2 cellular contexts compared by ENCODE assay signal in the genomic region with DNA sequence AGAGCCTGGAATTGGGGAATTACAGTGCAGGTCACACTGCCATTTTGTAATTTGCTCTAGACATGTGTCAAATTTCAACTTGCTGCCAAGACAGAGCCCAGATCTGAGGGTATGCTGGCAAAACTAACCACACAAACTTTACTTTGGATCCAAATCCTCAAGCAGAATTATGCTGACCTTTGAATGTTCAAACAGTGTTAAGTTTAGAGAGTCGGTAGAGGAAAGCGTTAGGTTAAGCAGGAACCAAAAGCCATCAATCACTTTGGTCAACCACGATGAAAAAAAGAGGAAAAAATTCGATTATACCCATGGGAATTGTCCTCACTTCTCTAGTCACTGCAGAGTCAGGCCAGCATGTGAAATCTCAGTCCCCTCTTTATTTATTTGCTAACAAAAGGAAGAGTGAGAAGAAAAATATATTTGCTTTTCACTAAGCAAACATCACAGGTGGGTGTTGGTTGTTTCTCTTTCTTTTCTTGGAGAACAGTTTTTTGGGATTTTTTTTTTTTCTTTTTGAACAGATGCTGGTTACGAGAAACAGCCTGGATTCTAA.
TF ChIP-seq lines count a peak whose summit lies in the region.

No MANE protein-coding gene starts in this region.

TF ChIP-seq in WTC11, 78 proteins besides CTCF, POLR2A, EP300 and RAD21 (continued from another document):
- TF ChIP-seq, protein P1, sequence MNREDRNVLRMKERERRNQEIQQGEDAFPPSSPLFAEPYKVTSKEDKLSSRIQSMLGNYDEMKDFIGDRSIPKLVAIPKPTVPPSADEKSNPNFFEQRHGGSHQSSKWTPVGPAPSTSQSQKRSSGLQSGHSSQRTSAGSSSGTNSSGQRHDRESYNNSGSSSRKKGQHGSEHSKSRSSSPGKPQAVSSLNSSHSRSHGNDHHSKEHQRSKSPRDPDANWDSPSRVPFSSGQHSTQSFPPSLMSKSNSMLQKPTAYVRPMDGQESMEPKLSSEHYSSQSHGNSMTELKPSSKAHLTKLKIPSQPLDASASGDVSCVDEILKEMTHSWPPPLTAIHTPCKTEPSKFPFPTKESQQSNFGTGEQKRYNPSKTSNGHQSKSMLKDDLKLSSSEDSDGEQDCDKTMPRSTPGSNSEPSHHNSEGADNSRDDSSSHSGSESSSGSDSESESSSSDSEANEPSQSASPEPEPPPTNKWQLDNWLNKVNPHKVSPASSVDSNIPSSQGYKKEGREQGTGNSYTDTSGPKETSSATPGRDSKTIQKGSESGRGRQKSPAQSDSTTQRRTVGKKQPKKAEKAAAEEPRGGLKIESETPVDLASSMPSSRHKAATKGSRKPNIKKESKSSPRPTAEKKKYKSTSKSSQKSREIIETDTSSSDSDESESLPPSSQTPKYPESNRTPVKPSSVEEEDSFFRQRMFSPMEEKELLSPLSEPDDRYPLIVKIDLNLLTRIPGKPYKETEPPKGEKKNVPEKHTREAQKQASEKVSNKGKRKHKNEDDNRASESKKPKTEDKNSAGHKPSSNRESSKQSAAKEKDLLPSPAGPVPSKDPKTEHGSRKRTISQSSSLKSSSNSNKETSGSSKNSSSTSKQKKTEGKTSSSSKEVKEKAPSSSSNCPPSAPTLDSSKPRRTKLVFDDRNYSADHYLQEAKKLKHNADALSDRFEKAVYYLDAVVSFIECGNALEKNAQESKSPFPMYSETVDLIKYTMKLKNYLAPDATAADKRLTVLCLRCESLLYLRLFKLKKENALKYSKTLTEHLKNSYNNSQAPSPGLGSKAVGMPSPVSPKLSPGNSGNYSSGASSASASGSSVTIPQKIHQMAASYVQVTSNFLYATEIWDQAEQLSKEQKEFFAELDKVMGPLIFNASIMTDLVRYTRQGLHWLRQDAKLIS (CRISPR knock-in tag; IDR thresholded peaks at IDR 0.05; ENCODE audit: borderline replicate concordance), result no peak
- TF ChIP-seq NFYB (CRISPR knock-in tag; conservative IDR thresholded peaks at IDR 0.05; ENCODE audit: low read depth), result no peak
- TF ChIP-seq, protein P2, sequence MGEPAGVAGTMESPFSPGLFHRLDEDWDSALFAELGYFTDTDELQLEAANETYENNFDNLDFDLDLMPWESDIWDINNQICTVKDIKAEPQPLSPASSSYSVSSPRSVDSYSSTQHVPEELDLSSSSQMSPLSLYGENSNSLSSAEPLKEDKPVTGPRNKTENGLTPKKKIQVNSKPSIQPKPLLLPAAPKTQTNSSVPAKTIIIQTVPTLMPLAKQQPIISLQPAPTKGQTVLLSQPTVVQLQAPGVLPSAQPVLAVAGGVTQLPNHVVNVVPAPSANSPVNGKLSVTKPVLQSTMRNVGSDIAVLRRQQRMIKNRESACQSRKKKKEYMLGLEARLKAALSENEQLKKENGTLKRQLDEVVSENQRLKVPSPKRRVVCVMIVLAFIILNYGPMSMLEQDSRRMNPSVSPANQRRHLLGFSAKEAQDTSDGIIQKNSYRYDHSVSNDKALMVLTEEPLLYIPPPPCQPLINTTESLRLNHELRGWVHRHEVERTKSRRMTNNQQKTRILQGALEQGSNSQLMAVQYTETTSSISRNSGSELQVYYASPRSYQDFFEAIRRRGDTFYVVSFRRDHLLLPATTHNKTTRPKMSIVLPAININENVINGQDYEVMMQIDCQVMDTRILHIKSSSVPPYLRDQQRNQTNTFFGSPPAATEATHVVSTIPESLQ (CRISPR knock-in tag; IDR thresholded peaks at IDR 0.05), result no peak
- TF ChIP-seq, protein P3, sequence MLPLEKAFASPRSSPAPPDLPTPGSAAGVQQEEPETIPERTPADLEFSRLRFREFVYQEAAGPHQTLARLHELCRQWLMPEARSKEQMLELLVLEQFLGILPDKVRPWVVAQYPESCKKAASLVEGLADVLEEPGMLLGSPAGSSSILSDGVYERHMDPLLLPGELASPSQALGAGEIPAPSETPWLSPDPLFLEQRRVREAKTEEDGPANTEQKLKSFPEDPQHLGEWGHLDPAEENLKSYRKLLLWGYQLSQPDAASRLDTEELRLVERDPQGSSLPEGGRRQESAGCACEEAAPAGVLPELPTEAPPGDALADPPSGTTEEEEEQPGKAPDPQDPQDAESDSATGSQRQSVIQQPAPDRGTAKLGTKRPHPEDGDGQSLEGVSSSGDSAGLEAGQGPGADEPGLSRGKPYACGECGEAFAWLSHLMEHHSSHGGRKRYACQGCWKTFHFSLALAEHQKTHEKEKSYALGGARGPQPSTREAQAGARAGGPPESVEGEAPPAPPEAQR (CRISPR knock-in tag; IDR thresholded peaks at IDR 0.05), result no peak
- no peak for TF ChIP-seq CBFB (CRISPR knock-in tag; IDR thresholded peaks at IDR 0.05; ENCODE audit: low read depth)
- no peak for TF ChIP-seq FOXK1 (CRISPR knock-in tag; IDR thresholded peaks at IDR 0.05)
- TF ChIP-seq ESRRA (CRISPR knock-in tag; IDR thresholded peaks at IDR 0.05; ENCODE audit: borderline replicate concordance), result no peak
- no peak for TF ChIP-seq SMAD4 (CRISPR knock-in tag; IDR thresholded peaks at IDR 0.05)

TF ChIP-seq in liver, 16 proteins besides CTCF, POLR2A, EP300 and RAD21 (continued from another document):
- TF ChIP-seq, protein P4, sequence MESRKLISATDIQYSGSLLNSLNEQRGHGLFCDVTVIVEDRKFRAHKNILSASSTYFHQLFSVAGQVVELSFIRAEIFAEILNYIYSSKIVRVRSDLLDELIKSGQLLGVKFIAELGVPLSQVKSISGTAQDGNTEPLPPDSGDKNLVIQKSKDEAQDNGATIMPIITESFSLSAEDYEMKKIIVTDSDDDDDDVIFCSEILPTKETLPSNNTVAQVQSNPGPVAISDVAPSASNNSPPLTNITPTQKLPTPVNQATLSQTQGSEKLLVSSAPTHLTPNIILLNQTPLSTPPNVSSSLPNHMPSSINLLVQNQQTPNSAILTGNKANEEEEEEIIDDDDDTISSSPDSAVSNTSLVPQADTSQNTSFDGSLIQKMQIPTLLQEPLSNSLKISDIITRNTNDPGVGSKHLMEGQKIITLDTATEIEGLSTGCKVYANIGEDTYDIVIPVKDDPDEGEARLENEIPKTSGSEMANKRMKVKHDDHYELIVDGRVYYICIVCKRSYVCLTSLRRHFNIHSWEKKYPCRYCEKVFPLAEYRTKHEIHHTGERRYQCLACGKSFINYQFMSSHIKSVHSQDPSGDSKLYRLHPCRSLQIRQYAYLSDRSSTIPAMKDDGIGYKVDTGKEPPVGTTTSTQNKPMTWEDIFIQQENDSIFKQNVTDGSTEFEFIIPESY (IDR thresholded peaks at IDR 0.05), result no peak
- TF ChIP-seq FOXA1 (IDR thresholded peaks at IDR 0.05) (no peak), NR2F2 (IDR thresholded peaks at IDR 0.05) (no peak), HNF4G (IDR thresholded peaks at IDR 0.05) (no peak), EGR1 (IDR thresholded peaks at IDR 0.05; ENCODE audit: low read depth in 2 of 2) (no peak)
- TF ChIP-seq, protein P5, sequence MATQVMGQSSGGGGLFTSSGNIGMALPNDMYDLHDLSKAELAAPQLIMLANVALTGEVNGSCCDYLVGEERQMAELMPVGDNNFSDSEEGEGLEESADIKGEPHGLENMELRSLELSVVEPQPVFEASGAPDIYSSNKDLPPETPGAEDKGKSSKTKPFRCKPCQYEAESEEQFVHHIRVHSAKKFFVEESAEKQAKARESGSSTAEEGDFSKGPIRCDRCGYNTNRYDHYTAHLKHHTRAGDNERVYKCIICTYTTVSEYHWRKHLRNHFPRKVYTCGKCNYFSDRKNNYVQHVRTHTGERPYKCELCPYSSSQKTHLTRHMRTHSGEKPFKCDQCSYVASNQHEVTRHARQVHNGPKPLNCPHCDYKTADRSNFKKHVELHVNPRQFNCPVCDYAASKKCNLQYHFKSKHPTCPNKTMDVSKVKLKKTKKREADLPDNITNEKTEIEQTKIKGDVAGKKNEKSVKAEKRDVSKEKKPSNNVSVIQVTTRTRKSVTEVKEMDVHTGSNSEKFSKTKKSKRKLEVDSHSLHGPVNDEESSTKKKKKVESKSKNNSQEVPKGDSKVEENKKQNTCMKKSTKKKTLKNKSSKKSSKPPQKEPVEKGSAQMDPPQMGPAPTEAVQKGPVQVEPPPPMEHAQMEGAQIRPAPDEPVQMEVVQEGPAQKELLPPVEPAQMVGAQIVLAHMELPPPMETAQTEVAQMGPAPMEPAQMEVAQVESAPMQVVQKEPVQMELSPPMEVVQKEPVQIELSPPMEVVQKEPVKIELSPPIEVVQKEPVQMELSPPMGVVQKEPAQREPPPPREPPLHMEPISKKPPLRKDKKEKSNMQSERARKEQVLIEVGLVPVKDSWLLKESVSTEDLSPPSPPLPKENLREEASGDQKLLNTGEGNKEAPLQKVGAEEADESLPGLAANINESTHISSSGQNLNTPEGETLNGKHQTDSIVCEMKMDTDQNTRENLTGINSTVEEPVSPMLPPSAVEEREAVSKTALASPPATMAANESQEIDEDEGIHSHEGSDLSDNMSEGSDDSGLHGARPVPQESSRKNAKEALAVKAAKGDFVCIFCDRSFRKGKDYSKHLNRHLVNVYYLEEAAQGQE (IDR thresholded peaks at IDR 0.05), result no peak
